In the genomic region with DNA sequence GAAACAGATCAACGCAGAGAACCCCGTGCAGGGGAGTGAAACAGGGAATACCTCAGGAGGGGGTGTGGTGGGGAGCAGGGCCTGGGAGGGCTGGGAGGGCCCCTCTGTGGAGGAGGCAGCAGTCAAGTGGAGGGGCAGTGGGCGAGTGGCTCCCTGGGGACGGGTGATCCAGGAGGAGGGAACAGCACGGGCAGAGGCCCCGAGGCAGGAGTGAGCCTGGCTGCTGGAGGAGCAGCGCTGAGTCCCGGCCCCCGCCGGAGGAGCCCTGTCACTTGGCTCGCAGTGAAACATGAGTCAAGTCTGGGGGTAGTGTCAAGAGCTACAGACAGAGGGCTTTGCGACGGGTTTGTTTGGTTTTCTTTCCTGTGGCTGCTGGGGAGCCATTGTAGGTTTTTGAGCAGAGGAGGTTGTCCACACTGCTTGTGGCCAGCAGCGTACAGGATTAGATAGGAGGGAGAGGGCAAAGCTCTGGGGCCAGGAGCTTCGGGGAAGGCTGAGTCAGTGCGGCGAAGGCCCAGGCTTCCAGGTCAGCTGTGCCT, we compare ENCODE assay signal across 9 cellular contexts.
DNase-seq lines count a peak whose midpoint lies in the region; ATAC-seq and TF ChIP-seq lines count a peak whose summit lies in the region.
"Had no signal": no experiment of that assay in that cellular context is flagged by ENCODE, and none has a peak within 500 bp of the region (broad histone marks: within the 10 kb centered on the region; RNA-seq: fewer than 3 reads in every experiment).

No MANE protein-coding gene starts in this region.

- peaks cover 39% of the 10 kb centered on the region for H3K4me1 Mint-ChIP-seq in chondrocyte (ENCODE audit: low read depth)
- no peaks in the 10 kb centered on the region for H3K4me1 Mint-ChIP-seq in activated CD8-positive, alpha-beta T cell treated with anti-CD3 and anti-CD28 coated beads for 36 hours (ENCODE audit: low read depth)
- H3K4me1 Mint-ChIP-seq in activated naive CD8-positive, alpha-beta T cell treated with anti-CD3 and anti-CD28 coated beads for 36 hours, result no peaks in the 10 kb centered on the region

- H3K4me3 Mint-ChIP-seq in chondrocyte (ENCODE audit: unreplicated experiment), result peak overlapping the region; percentile 19
- H3K4me3 Mint-ChIP-seq in activated CD8-positive, alpha-beta T cell treated with anti-CD3 and anti-CD28 coated beads for 36 hours, result no peak overlapping the region
- no peak overlapping the region for H3K4me3 Mint-ChIP-seq in activated naive CD8-positive, alpha-beta T cell treated with anti-CD3 and anti-CD28 coated beads for 36 hours

- CTCF ChIA-PET in activated CD8-positive, alpha-beta T cell treated with anti-CD3 and anti-CD28 coated beads for 36 hours (lab: Charles Lee), result interaction anchor here (2.1 kb wide), 1 partner anchor 17 kb away, joined by 6 read pairs; no protein-coding TSS in a partner anchor

- H3K4me3 ChIP-seq in skeletal muscle satellite cell (ENCODE audit: low read length), result peak overlapping the region; percentile 27

- POLR2A ChIA-PET in activated CD8-positive, alpha-beta T cell treated with anti-CD3 and anti-CD28 coated beads for 36 hours (lab: Charles Lee), result no interaction called here

- DNase-seq in NCI-H1417 (lab: John Stamatoyannopoulos, UW) (peak in 2 of 3 experiments; percentile 41 to 54), NCI-H1417 treated with DMSO at 0.1 percent for 48 hours (lab: John Stamatoyannopoulos, UW) (no peak), M059J (ENCODE audit: low read depth) (peak; percentile 50), chondrocyte (ENCODE audit: low spot score) (no peak), hippocampal formation (lab: John Stamatoyannopoulos, UW) (no peak)
- DNase-seq in activated CD8-positive, alpha-beta T cell treated with anti-CD3 and anti-CD28 coated beads for 36 hours, result no peak
- no peak for DNase-seq in activated naive CD8-positive, alpha-beta T cell treated with anti-CD3 and anti-CD28 coated beads for 36 hours
- DNase-seq: activated CD4-positive, alpha-beta T cell treated with anti-CD3 and anti-CD28 coated beads, Interleukin-2, amount 50 U/mL, for 4 hours had no signal

- TF ChIP-seq CTCF in chondrocyte (IDR thresholded peaks at IDR 0.05), result peak; percentile 54
- no peak for TF ChIP-seq CTCF in activated CD8-positive, alpha-beta T cell treated with anti-CD3 and anti-CD28 coated beads for 36 hours (IDR thresholded peaks at IDR 0.05)

- H3K9ac ChIP-seq in skeletal muscle satellite cell (ENCODE audit: low read depth, low read length), result peak overlapping the region; percentile 9

- peaks cover 56% of the 10 kb centered on the region for H3K4me1 ChIP-seq in skeletal muscle satellite cell (ENCODE audit: control insufficient read depth, insufficient read depth, low read length)

- H3K36me3 ChIP-seq in skeletal muscle satellite cell (ENCODE audit: insufficient read depth, low read length), result no peaks in the 10 kb centered on the region

- no peak for ATAC-seq in activated CD8-positive, alpha-beta T cell treated with anti-CD3 and anti-CD28 coated beads for 36 hours

- H3K36me3 Mint-ChIP-seq in chondrocyte (ENCODE audit: low read depth), result no peaks in the 10 kb centered on the region
- H3K36me3 Mint-ChIP-seq in activated CD8-positive, alpha-beta T cell treated with anti-CD3 and anti-CD28 coated beads for 36 hours (ENCODE audit: low read depth), result no peaks in the 10 kb centered on the region
- no peaks in the 10 kb centered on the region for H3K36me3 Mint-ChIP-seq in activated naive CD8-positive, alpha-beta T cell treated with anti-CD3 and anti-CD28 coated beads for 36 hours

- H3K27me3 ChIP-seq in skeletal muscle satellite cell (ENCODE audit: control insufficient read depth, insufficient read depth, low read length), result no peaks in the 10 kb centered on the region

- H3K9me3 Mint-ChIP-seq in chondrocyte (ENCODE audit: low read depth), result no peaks in the 10 kb centered on the region
- H3K9me3 Mint-ChIP-seq in activated CD8-positive, alpha-beta T cell treated with anti-CD3 and anti-CD28 coated beads for 36 hours, result no peaks in the 10 kb centered on the region
- no peaks in the 10 kb centered on the region for H3K9me3 Mint-ChIP-seq in activated naive CD8-positive, alpha-beta T cell treated with anti-CD3 and anti-CD28 coated beads for 36 hours

- H3K27ac Mint-ChIP-seq in chondrocyte (ENCODE audit: unreplicated experiment), result peak overlapping the region; percentile 89
- no peak overlapping the region for H3K27ac Mint-ChIP-seq in activated CD8-positive, alpha-beta T cell treated with anti-CD3 and anti-CD28 coated beads for 36 hours
- H3K27ac Mint-ChIP-seq in activated naive CD8-positive, alpha-beta T cell treated with anti-CD3 and anti-CD28 coated beads for 36 hours, result no peak overlapping the region

- H3K27me3 Mint-ChIP-seq in chondrocyte (ENCODE audit: low read depth), result no peaks in the 10 kb centered on the region
- H3K27me3 Mint-ChIP-seq in activated CD8-positive, alpha-beta T cell treated with anti-CD3 and anti-CD28 coated beads for 36 hours, result no peaks in the 10 kb centered on the region
- no peaks in the 10 kb centered on the region for H3K27me3 Mint-ChIP-seq in activated naive CD8-positive, alpha-beta T cell treated with anti-CD3 and anti-CD28 coated beads for 36 hours

- intact Hi-C loops in activated CD8-positive, alpha-beta T cell treated with anti-CD3 and anti-CD28 coated beads for 36 hours (cut with micrococcal nuclease), result no loop called here

- H3K4me2 ChIP-seq in skeletal muscle satellite cell (ENCODE audit: low read length), result peak overlapping the region; percentile 61

- no peaks in the 10 kb centered on the region for H3K9me3 ChIP-seq in skeletal muscle satellite cell (replicated peaks; ENCODE audit: low read length)

Comparison
In these comparisons a context has a peak if more than half of its experiments do, and no peak if none do; other contexts are left out.
1. DNase-seq: peak in NCI-H1417 (2 of 3) and M059J (single experiment); none in NCI-H1417 treated with DMSO at 0.1 percent for 48 hours (single experiment), chondrocyte (single experiment), hippocampal formation (0 of 2), activated CD8-positive, alpha-beta T cell treated with anti-CD3 and anti-CD28 coated beads for 36 hours (single experiment) and activated naive CD8-positive, alpha-beta T cell treated with anti-CD3 and anti-CD28 coated beads for 36 hours (single experiment).